29 cellular contexts compared by ENCODE assay signal in the genomic region with DNA sequence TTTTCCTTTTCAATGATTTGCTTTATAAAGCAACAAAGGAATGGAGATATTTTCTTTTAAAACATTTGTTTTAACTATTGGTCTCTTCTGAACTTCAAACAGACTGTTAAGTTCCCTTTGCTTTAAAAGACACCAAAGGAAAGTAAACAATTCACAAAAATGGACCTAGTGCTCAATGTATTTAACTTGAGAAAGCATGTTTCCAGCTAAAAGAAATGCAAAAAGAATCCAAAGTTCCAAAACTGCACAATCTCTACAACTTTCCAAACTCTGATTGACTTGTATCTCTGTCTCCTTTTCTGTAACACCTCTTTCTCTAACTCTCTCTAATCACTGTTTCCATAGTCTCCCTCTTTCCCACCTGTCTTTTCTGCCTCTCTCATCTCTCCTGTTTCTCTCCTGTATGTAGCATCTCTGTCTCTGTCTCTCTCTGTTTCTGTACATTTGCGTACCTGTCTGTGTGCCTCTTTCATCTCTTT.
DNase-seq lines count a peak whose midpoint lies in the region; ATAC-seq, FAIRE-seq and TF ChIP-seq lines count a peak whose summit lies in the region.
"Had no signal": no experiment of that assay in that cellular context is flagged by ENCODE, and none has a peak within 500 bp of the region (broad histone marks: within the 10 kb centered on the region; RNA-seq: fewer than 3 reads in every experiment).

No MANE protein-coding gene starts in this region.

- peak overlapping the region; percentile 0 for H3K27ac Mint-ChIP-seq in nephron progenitor cell
- H3K27ac Mint-ChIP-seq in stimulated activated naive B cell treated with anti-CD40 and anti-IgM and Interleukin-4, amounts not matched to agents 10 μg/mL and 1 μg/mL and 100 μg/mL, for 72 hours = no peak overlapping the region
- H3K27ac Mint-ChIP-seq: CD14-positive monocyte had no signal

- H3K4me1 Mint-ChIP-seq in nephron progenitor cell = peaks cover 25% of the 10 kb centered on the region
- H3K4me1 Mint-ChIP-seq in stimulated activated naive B cell treated with anti-CD40 and anti-IgM and Interleukin-4, amounts not matched to agents 10 μg/mL and 1 μg/mL and 100 μg/mL, for 72 hours = no peaks in the 10 kb centered on the region
- H3K4me1 Mint-ChIP-seq: CD14-positive monocyte; CD8-positive, alpha-beta memory T cell had no signal

- peak; percentile 46 for FAIRE-seq in HepG2 (lab: Jason Lieb, UNC)
- FAIRE-seq: GM12878, H1, K562 had no signal

- no peaks in the 10 kb centered on the region for H3K36me3 Mint-ChIP-seq in nephron progenitor cell (ENCODE audit: low read depth)
- no peaks in the 10 kb centered on the region for H3K36me3 Mint-ChIP-seq in stimulated activated naive B cell treated with anti-CD40 and anti-IgM and Interleukin-4, amounts not matched to agents 10 μg/mL and 1 μg/mL and 100 μg/mL, for 72 hours
- H3K36me3 Mint-ChIP-seq: CD14-positive monocyte; CD8-positive, alpha-beta memory T cell had no signal

- TF ChIP-seq RAD21 in HepG2 (CRISPR knock-in tag; IDR thresholded peaks at IDR 0.05) = no peak

- no peaks in the 10 kb centered on the region for H3K36me3 ChIP-seq in HepG2 (replicated peaks in 1 of 2; ENCODE audit: control insufficient read depth in 1 of 2, insufficient read depth in 2 of 2, low read length in 2 of 2)
- H3K36me3 ChIP-seq in upper lobe of right lung = no peaks in the 10 kb centered on the region
- H3K36me3 ChIP-seq: BE2C had no signal

- TF ChIP-seq EP300 in HepG2 (IDR thresholded peaks at IDR 0.05; ENCODE audit: low read depth in 2 of 2, low read length in 2 of 2) = peak in 1 of 2 experiments; percentile 91; a peak in 2 of 4 replicates
- TF ChIP-seq EP300 in HepG2 (CRISPR knock-in tag; IDR thresholded peaks at IDR 0.05; ENCODE audit: borderline replicate concordance) = no peak

- TF ChIP-seq POLR2A in HepG2 (IDR thresholded peaks at IDR 0.05; ENCODE audit: insufficient read depth in 1 of 2, low read depth in 2 of 2, low read length in 2 of 2) = no peak

- H3K9me3 Mint-ChIP-seq in nephron progenitor cell = no peaks in the 10 kb centered on the region
- no peaks in the 10 kb centered on the region for H3K9me3 Mint-ChIP-seq in stimulated activated naive B cell treated with anti-CD40 and anti-IgM and Interleukin-4, amounts not matched to agents 10 μg/mL and 1 μg/mL and 100 μg/mL, for 72 hours

- CTCF ChIA-PET in HepG2 (lab: Yijun Ruan, JAX; ENCODE audit: low intra/inter-chr PET ratio, low total read pairs) = no interaction called here

- peak overlapping the region in 2 of 3 experiments; percentile 20 to 29; a peak in 2 of 6 replicates for H3K4me3 ChIP-seq in HepG2 (replicated peaks in 1 of 3; ENCODE audit: insufficient read depth in 1 of 3, low read depth in 2 of 3, low read length in 3 of 3)
- H3K4me3 ChIP-seq in upper lobe of right lung = peak overlapping the region; percentile 24
- H3K4me3 ChIP-seq: GM12878, K562 had no signal

- in situ Hi-C loops in HepG2 (cut with HindIII; ENCODE audit: extremely low pct_ligation_motif_present, low pct_unique_long_range_greater_than_20kb) = no loop called here

- H3K27ac ChIP-seq in HepG2 (ENCODE audit: extremely low read length, insufficient read depth, low read length) (peak overlapping the region; percentile 84), upper lobe of right lung (peak overlapping the region; percentile 55)
- H3K27ac ChIP-seq: RWPE1 had no signal

- POLR2A ChIA-PET in HepG2 (lab: Yijun Ruan, JAX) = interaction anchor here (0.9 kb wide), 1 partner anchor 17 kb away, joined by 3 read pairs; no protein-coding TSS in a partner anchor

- H4K20me1 ChIP-seq in HepG2 (ENCODE audit: insufficient read depth, low read length) = no peaks in the 10 kb centered on the region

- DNase-seq in NCI-H146 treated with DMSO at 0.1 percent for 48 hours (lab: John Stamatoyannopoulos, UW; ENCODE audit: unreplicated experiment) (peak; percentile 10), NCI-H146 (lab: John Stamatoyannopoulos, UW) (no peak), HepG2 (ENCODE audit: low spot score) (peak; percentile 73), nephron progenitor cell (no peak), upper lobe of right lung (no peak), superior temporal gyrus (ENCODE audit: extremely low spot score) (no peak), UCSD-AML1 (lab: John Stamatoyannopoulos, UW; ENCODE audit: unreplicated experiment) (no peak)
- DNase-seq in stimulated activated naive B cell treated with anti-CD40 and anti-IgM and Interleukin-4, amounts not matched to agents 10 μg/mL and 1 μg/mL and 100 μg/mL, for 72 hours = no peak
- DNase-seq: 8988T; ACHN; BE2C; CD8-positive, alpha-beta memory T cell; DMS 273 treated with DMSO at 0.1 percent for 48 hours; DMS79; EL; GDM1; Kasumi-1; MV-4-11; NCI-H1105; NCI-H1436 treated with DMSO at 0.1 percent for 48 hours; NCI-H2029 treated with DMSO at 0.1 percent for 48 hours; NCI-H446 treated with DMSO at 0.1 percent for 48 hours; NCI-H526; SHP77 had no signal

- H3K27me3 Mint-ChIP-seq in nephron progenitor cell (ENCODE audit: low read depth, poor library complexity) = peaks cover 4% of the 10 kb centered on the region
- H3K27me3 Mint-ChIP-seq in stimulated activated naive B cell treated with anti-CD40 and anti-IgM and Interleukin-4, amounts not matched to agents 10 μg/mL and 1 μg/mL and 100 μg/mL, for 72 hours = peaks cover 0 to 5% of the 10 kb centered on the region in 2 donors
- H3K27me3 Mint-ChIP-seq: CD8-positive, alpha-beta memory T cell had no signal

- peaks cover 4% of the 10 kb centered on the region for H3K79me2 ChIP-seq in HepG2 (ENCODE audit: insufficient read depth, low read length)

- TF ChIP-seq CTCF in HepG2 (CRISPR knock-in tag; IDR thresholded peaks at IDR 0.05) (no peak), nephron progenitor cell (IDR thresholded peaks at IDR 0.05) (no peak), upper lobe of right lung (IDR thresholded peaks at IDR 0.05) (no peak)

- intact Hi-C loops in HepG2 (cut with micrococcal nuclease; ENCODE audit: unreplicated experiment) (no loop called here), upper lobe of right lung (cut with DNase I) (no loop called here)

- H3K9me3 ChIP-seq in HepG2 (ENCODE audit: low read length) (no peaks in the 10 kb centered on the region), upper lobe of right lung (no peaks in the 10 kb centered on the region)
- H3K9me3 ChIP-seq: BE2C had no signal

- H2AFZ ChIP-seq in HepG2 (ENCODE audit: low read length) = peak overlapping the region; percentile 58

- H3K4me1 ChIP-seq in HepG2 (ENCODE audit: insufficient read depth, low read length) (peaks cover 69% of the 10 kb centered on the region), upper lobe of right lung (no peaks in the 10 kb centered on the region)
- H3K4me1 ChIP-seq: BE2C had no signal

- peak overlapping the region; percentile 50 for H3K9ac ChIP-seq in HepG2 (ENCODE audit: insufficient read depth, low read depth, low read length)

- no peak overlapping the region for H3K4me3 Mint-ChIP-seq in nephron progenitor cell
- no peak overlapping the region for H3K4me3 Mint-ChIP-seq in stimulated activated naive B cell treated with anti-CD40 and anti-IgM and Interleukin-4, amounts not matched to agents 10 μg/mL and 1 μg/mL and 100 μg/mL, for 72 hours
- H3K4me3 Mint-ChIP-seq: CD14-positive monocyte; CD8-positive, alpha-beta memory T cell had no signal

- no peaks in the 10 kb centered on the region for H3K27me3 ChIP-seq in HepG2 (ENCODE audit: control insufficient read depth in 1 of 2, insufficient read depth in 2 of 2, low read length in 2 of 2)
- no peaks in the 10 kb centered on the region for H3K27me3 ChIP-seq in upper lobe of right lung
- H3K27me3 ChIP-seq: BE2C had no signal

- peak overlapping the region; percentile 56 for H3K4me2 ChIP-seq in HepG2 (ENCODE audit: low read depth, low read length)

- 22% methylated on average over 1 of the region's 1 CpG for WGBS in HepG2 (ENCODE audit: low lambda C conversion rate)

- no TSS peak for BruUV-seq in HepG2 (replicated peaks; lab: Mats Ljungman, UMichigan)

- peak; percentile 28 for ATAC-seq in HepG2
- ATAC-seq in upper lobe of right lung = no peak
- ATAC-seq in stimulated activated naive B cell treated with anti-CD40 and anti-IgM and Interleukin-4, amounts not matched to agents 10 μg/mL and 1 μg/mL and 100 μg/mL, for 72 hours (replicated peaks) = no peak
- ATAC-seq: GM12878, K562 had no signal

TF ChIP-seq in HepG2, 621 proteins besides CTCF, POLR2A, EP300 and RAD21 (continues in another document):
- TF ChIP-seq PHF8 (CRISPR knock-in tag; IDR thresholded peaks at IDR 0.05) (no peak), MEIS2 (CRISPR knock-in tag; IDR thresholded peaks at IDR 0.05) (no peak), IKZF1 (IDR thresholded peaks at IDR 0.05) (no peak), IRX3 (CRISPR knock-in tag; IDR thresholded peaks at IDR 0.05; ENCODE audit: borderline replicate concordance, low read depth) (no peak), MIER3 (CRISPR knock-in tag; IDR thresholded peaks at IDR 0.05; ENCODE audit: borderline replicate concordance) (no peak), RBFOX2 (IDR thresholded peaks at IDR 0.05; ENCODE audit: low read depth, low read length) (0 out of 2 replicates have a peak, but pooled peaks have one; percentile 18), KLF11 (CRISPR knock-in tag; IDR thresholded peaks at IDR 0.05) (no peak), ZNF556 (CRISPR knock-in tag; IDR thresholded peaks at IDR 0.05; ENCODE audit: borderline replicate concordance) (no peak), MIXL1 (CRISPR knock-in tag; IDR thresholded peaks at IDR 0.05) (peak; percentile 6; the same call in 1 of the 2 replicates), KDM6A (CRISPR knock-in tag; IDR thresholded peaks at IDR 0.05; ENCODE audit: low read depth) (peak; percentile 17; the same call in 1 of the 2 replicates), DMAP1 (CRISPR knock-in tag; IDR thresholded peaks at IDR 0.05) (no peak), PPARG (CRISPR knock-in tag; conservative IDR thresholded peaks at IDR 0.05) (peak; percentile 45; the same call in 1 of the 2 replicates), ZNF10 (CRISPR knock-in tag; IDR thresholded peaks at IDR 0.05; ENCODE audit: borderline replicate concordance, low read depth) (no peak)
- TF ChIP-seq, protein P1, sequence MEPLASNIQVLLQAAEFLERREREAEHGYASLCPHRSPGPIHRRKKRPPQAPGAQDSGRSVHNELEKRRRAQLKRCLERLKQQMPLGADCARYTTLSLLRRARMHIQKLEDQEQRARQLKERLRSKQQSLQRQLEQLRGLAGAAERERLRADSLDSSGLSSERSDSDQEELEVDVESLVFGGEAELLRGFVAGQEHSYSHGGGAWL (CRISPR knock-in tag; IDR thresholded peaks at IDR 0.05) = no peak

Comparison
In these comparisons a context has a peak if more than half of its experiments do, and no peak if none do; other contexts are left out.
1. DNase-seq: peak in NCI-H146 treated with DMSO at 0.1 percent for 48 hours (single experiment) and HepG2 (single experiment); none in NCI-H146 (single experiment), nephron progenitor cell (single experiment), upper lobe of right lung (single experiment), stimulated activated naive B cell treated with anti-CD40 and anti-IgM and Interleukin-4, amounts not matched to agents 10 μg/mL and 1 μg/mL and 100 μg/mL, for 72 hours (single experiment), superior temporal gyrus (single experiment) and UCSD-AML1 (single experiment).